Comparison of ENCODE assay signal across 1 cellular context in genomic region chr5:121976979-121977378, GRCh38.
TF ChIP-seq lines count a peak whose summit lies in the region.

No MANE protein-coding gene starts in this region.

TF ChIP-seq in IMR-90, 13 proteins besides CTCF, POLR2A, EP300 and RAD21:
- TF ChIP-seq RFX5 (IDR thresholded peaks at IDR 0.05; ENCODE audit: low read depth, low read length) (no peak), CEBPB (IDR thresholded peaks at IDR 0.05; ENCODE audit: low read depth, low read length) (peak; percentile 100)
